In genomic region chr15:90868261-90868689, GRCh38 we compare ENCODE assay signal across 8 cellular contexts. TPM values are rescaled to one million over a fixed set of nuclear protein-coding genes. Genes with fewer than 3 reads are reported as not detected.
DNase-seq lines count a peak whose midpoint lies in the region; ATAC-seq and TF ChIP-seq lines count a peak whose summit lies in the region.

FURIN (plus strand) TSS chr15:90868588; CDS start chr15:90875741, 7,153 bp downstream.

- no peak within 1 kb of the TSS for H3K4me3 ChIP-seq in testis

- TF ChIP-seq POLR2A in testis (IDR thresholded peaks at IDR 0.05), result no peak

- H3K36me3 ChIP-seq in testis (ENCODE audit: low read depth, missing control alignments), result no peaks in the 10 kb centered on the region

- H3K4me1 Mint-ChIP-seq in activated naive CD8-positive, alpha-beta T cell treated with anti-CD3 and anti-CD28 coated beads, Interleukin-2, amount 50 U/mL, for 24 hours, result peaks cover 63% of the 10 kb centered on the region

- H3K9me3 ChIP-seq in testis, result no peaks in the 10 kb centered on the region

- H3K27ac Mint-ChIP-seq in activated naive CD8-positive, alpha-beta T cell treated with anti-CD3 and anti-CD28 coated beads, Interleukin-2, amount 50 U/mL, for 24 hours, result peak within 1 kb of the TSS; percentile 91

- peak within 1 kb of the TSS; percentile 88 for H3K4me3 Mint-ChIP-seq in activated naive CD8-positive, alpha-beta T cell treated with anti-CD3 and anti-CD28 coated beads, Interleukin-2, amount 50 U/mL, for 24 hours

- no peaks in the 10 kb centered on the region for H3K27me3 ChIP-seq in testis

- peak within 1 kb of the TSS in 1 of 2 donors; percentile 95 for H3K27ac ChIP-seq in testis

- 89 to 95% methylated on average over 5 to 6 of the region's 6 CpGs for WGBS in testis, 2 donors

- no peak for TF ChIP-seq CTCF in testis (IDR thresholded peaks at IDR 0.05)

- H3K4me1 ChIP-seq in testis, result peaks cover 28% of the 10 kb centered on the region

- intact Hi-C loops in left colon (cut with DNase I, micrococcal nuclease), result no loop called here
- intact Hi-C loops in testis (cut with DNase I; ENCODE audit: low total_unique reads), result no loop called here

- ATAC-seq in activated naive CD8-positive, alpha-beta T cell treated with anti-CD3 and anti-CD28 coated beads, Interleukin-2, amount 50 U/mL, for 24 hours, result no peak
- ATAC-seq in left colon, result peak; percentile 66

- H3K27me3 Mint-ChIP-seq in activated naive CD8-positive, alpha-beta T cell treated with anti-CD3 and anti-CD28 coated beads, Interleukin-2, amount 50 U/mL, for 24 hours, result no peaks in the 10 kb centered on the region

- H3K9me3 Mint-ChIP-seq in activated naive CD8-positive, alpha-beta T cell treated with anti-CD3 and anti-CD28 coated beads, Interleukin-2, amount 50 U/mL, for 24 hours, result no peaks in the 10 kb centered on the region

- peaks cover 15% of the 10 kb centered on the region for H3K36me3 Mint-ChIP-seq in activated naive CD8-positive, alpha-beta T cell treated with anti-CD3 and anti-CD28 coated beads, Interleukin-2, amount 50 U/mL, for 24 hours (ENCODE audit: low read depth)

- DNase-seq in activated CD4-positive, alpha-beta T cell treated with anti-CD3 and anti-CD28 coated beads for 48 hours, result peak; percentile 59
- DNase-seq in activated CD4-positive, alpha-beta T cell treated with anti-CD3 and anti-CD28 coated beads for 1 hour, result no peak
- DNase-seq in activated naive CD8-positive, alpha-beta T cell treated with anti-CD3 and anti-CD28 coated beads, Interleukin-2, amount 50 U/mL, for 24 hours, result no peak
- DNase-seq in left colon (peak; percentile 75 to 78), testis (no peak), hepatic stellate cell (ENCODE audit: low spot score) (no peak)
- no peak for DNase-seq in central memory CD4-positive, alpha-beta T cell
- DNase-seq in stimulated activated CD4-positive, alpha-beta T cell treated with anti-CD3 and anti-CD28 coated beads, Interleukin-2, amount 100 ng/mL, for 48 hours, result no peak

RNA-seq across cellular contexts. Expression of gene FURIN, which starts in this region (rescaled TPM):
- total RNA-seq in left colon (100 to 1,000 TPM in 1 of 2 donors, 10 to 100 TPM in 1; 74.0 to 101 TPM), testis (10 to 100 TPM; 23.1 to 32.1 TPM)
- 21.5 TPM for polyA plus RNA-seq in testis (ENCODE audit: insufficient read depth, low read depth, low replicate concordance)

Comparison
In these comparisons a context has a peak if more than half of its experiments do, and no peak if none do; other contexts are left out.
1. DNase-seq: peak in activated CD4-positive, alpha-beta T cell treated with anti-CD3 and anti-CD28 coated beads for 48 hours (single experiment) and left colon (2 of 2); none in activated CD4-positive, alpha-beta T cell treated with anti-CD3 and anti-CD28 coated beads for 1 hour (single experiment), activated naive CD8-positive, alpha-beta T cell treated with anti-CD3 and anti-CD28 coated beads, Interleukin-2, amount 50 U/mL, for 24 hours (single experiment), testis (single experiment), central memory CD4-positive, alpha-beta T cell (single experiment), hepatic stellate cell (single experiment) and stimulated activated CD4-positive, alpha-beta T cell treated with anti-CD3 and anti-CD28 coated beads, Interleukin-2, amount 100 ng/mL, for 48 hours (0 of 2).